ENCODE assay signal across 9 cellular contexts in genomic region chr12:47817272-47818006, GRCh38. TPM values are rescaled to one million over a fixed set of nuclear protein-coding genes. Genes with fewer than 3 reads are reported as not detected.
DNase-seq lines count a peak whose midpoint lies in the region; ATAC-seq, FAIRE-seq and TF ChIP-seq lines count a peak whose summit lies in the region.
"Had no signal": no experiment of that assay in that cellular context is flagged by ENCODE, and none has a peak within 500 bp of the region (broad histone marks: within the 10 kb centered on the region; RNA-seq: fewer than 3 reads in every experiment).

No MANE protein-coding gene starts in this region.

- peak overlapping the region; percentile 29; the same call in 1 of the 2 replicates for H2BK15ac ChIP-seq in H1 (ENCODE audit: low read length)

- peak in 1 of 2 experiments; percentile 11; a peak in 1 of 4 replicates for TF ChIP-seq RAD21 in H1 (IDR thresholded peaks at IDR 0.05 in 1 of 2, conservative IDR thresholded peaks at IDR 0.05 in 1 of 2; ENCODE audit: low read depth in 2 of 2, low read length in 2 of 2)

- no peak overlapping the region; the same call in 1 of the 2 replicates for H2AK5ac ChIP-seq in H1 (ENCODE audit: low read depth, low read length)

- DNase-seq in CD8-positive, alpha-beta T cell = no peak
- no peak for DNase-seq in H1 (ENCODE audit: low read depth in 1 of 2, low spot score in 2 of 2)
- DNase-seq in NCI-H524 treated with DMSO at 0.1 percent for 48 hours (lab: John Stamatoyannopoulos, UW) = no peak
- no peak for DNase-seq in Ammon's horn (ENCODE audit: low spot score)
- no peak for DNase-seq in HK-2 (ENCODE audit: unreplicated experiment)
- DNase-seq: activated gamma-delta T cell treated with Interleukin-2 at 50 U/mL for 16 hours had no signal

- H2BK5ac ChIP-seq in H1 (ENCODE audit: low read depth, low read length) = peak overlapping the region; percentile 69

- peak overlapping the region; percentile 78 for H3K4me3 ChIP-seq in CD8-positive, alpha-beta T cell (ENCODE audit: low read depth, low read length)
- H3K4me3 ChIP-seq in OCI-LY1 (ENCODE audit: low read depth, low read length, poor library complexity, severe bottlenecking) = peak overlapping the region; percentile 96
- H3K4me3 ChIP-seq in H1 (ENCODE audit: extremely low read depth in 1 of 4, insufficient read depth in 2 of 4, low read depth in 3 of 4, low read length in 4 of 4) = peak overlapping the region in 1 of 4 experiments; percentile 13; a peak in 1 of 8 replicates
- H3K4me3 ChIP-seq in neutrophil (ENCODE audit: low read depth in 1 of 2, low read length in 1 of 2) = peak overlapping the region; percentile 80 to 91

- peaks cover 34% of the 10 kb centered on the region for H3K79me2 ChIP-seq in OCI-LY1 (ENCODE audit: insufficient read depth, low read length)
- peaks cover 4 to 56% of the 10 kb centered on the region in 2 experiments; a peak in 3 of 4 replicates for H3K79me2 ChIP-seq in H1 (ENCODE audit: control insufficient read depth in 1 of 2, insufficient read depth in 2 of 2, low read length in 2 of 2)

- H3K9me3 ChIP-seq in CD8-positive, alpha-beta T cell (ENCODE audit: low read length) = no peaks in the 10 kb centered on the region
- H3K9me3 ChIP-seq in OCI-LY1 (ENCODE audit: low read length) = no peaks in the 10 kb centered on the region
- H3K9me3 ChIP-seq in H1 (ENCODE audit: insufficient read depth in 2 of 2, low read depth in 1 of 2, low read length in 1 of 2) = no peaks in the 10 kb centered on the region
- H3K9me3 ChIP-seq in neutrophil = no peaks in the 10 kb centered on the region

- no peaks in the 10 kb centered on the region for H3K36me3 ChIP-seq in CD8-positive, alpha-beta T cell (ENCODE audit: insufficient read depth, low read length)
- peaks cover 10% of the 10 kb centered on the region; the same call in 1 of the 2 replicates for H3K36me3 ChIP-seq in OCI-LY1 (ENCODE audit: insufficient read depth, low read length)
- no peaks in the 10 kb centered on the region for H3K36me3 ChIP-seq in H1 (ENCODE audit: control insufficient read depth in 2 of 4, insufficient read depth in 4 of 4, low read length in 3 of 4)
- no peaks in the 10 kb centered on the region for H3K36me3 ChIP-seq in neutrophil

- CTCF ChIA-PET in CD8-positive, alpha-beta T cell (lab: Charles Lee) = interaction anchor here (0.9 to 7.1 kb wide), 13 partner anchors 9 to 102 kb away, joined by 3 to 162 read pairs (median 7); partner anchors contain the start of gene SLC48A1
- CTCF ChIA-PET in H1 (lab: Charles Lee; ENCODE audit: partially characterized antibody) = interaction anchor here (1.0 to 58.8 kb wide), 15 partner anchors 8 to 180 kb away, joined by 3 to 2001 read pairs (median 7); partner anchors contain the start of gene RAPGEF3

- no peak for ATAC-seq in CD8-positive, alpha-beta T cell
- no peak for ATAC-seq in HG03520 (IDR thresholded peaks at IDR 0.05; ENCODE audit: unreplicated experiment)

- peak overlapping the region; percentile 95 for H3K27ac Mint-ChIP-seq in CD8-positive, alpha-beta T cell

- no peaks in the 10 kb centered on the region for H3K27me3 ChIP-seq in CD8-positive, alpha-beta T cell (ENCODE audit: insufficient read depth, low read length)
- H3K27me3 ChIP-seq in OCI-LY1 (ENCODE audit: insufficient read depth, low read length) = no peaks in the 10 kb centered on the region
- no peaks in the 10 kb centered on the region; a peak in 1 of 7 replicates for H3K27me3 ChIP-seq in H1 (replicated peaks in 1 of 4; ENCODE audit: control insufficient read depth in 3 of 4, extremely low read depth in 1 of 4, insufficient read depth in 3 of 4, low read length in 3 of 4)
- no peaks in the 10 kb centered on the region for H3K27me3 ChIP-seq in neutrophil

- peaks cover 15% of the 10 kb centered on the region for H3K36me3 Mint-ChIP-seq in CD8-positive, alpha-beta T cell

- 63% methylated on average over 7 of the region's 7 CpGs; no CpG with 5 or more reads in 1 of the 2 experiments for WGBS in H1 (ENCODE audit: extremely low coverage in 1 of 2, insufficient coverage in 1 of 2, insufficient read length in 1 of 2, insufficient replicate concordance in 2 of 2, low coverage in 1 of 2, low lambda C conversion rate in 2 of 2, missing lambda C conversion rate in 1 of 2), 2 experiments

- H3K9ac ChIP-seq in OCI-LY1 (ENCODE audit: low read length) (peak overlapping the region; percentile 87), H1 (replicated peaks in 1 of 4; ENCODE audit: extremely low read depth in 1 of 4, low read depth in 3 of 4, low read length in 3 of 4) (no peak overlapping the region)

- no peak for FAIRE-seq in H1 (lab: Jason Lieb, UNC)

- H3K56ac ChIP-seq in H1 (replicated peaks; ENCODE audit: insufficient read length, low read depth, low read length) = no peak overlapping the region

- no peak overlapping the region for H4K5ac ChIP-seq in H1 (ENCODE audit: insufficient read length, low read depth, low read length)

- H3K79me1 ChIP-seq in H1 (ENCODE audit: low read depth, low read length) = peaks cover 8% of the 10 kb centered on the region

- H3K18ac ChIP-seq in H1 (ENCODE audit: extremely low read depth, low read length) = peak overlapping the region; percentile 44

- TF ChIP-seq POLR2A in H1 (IDR thresholded peaks at IDR 0.05; ENCODE audit: control extremely low read depth in 1 of 2, low read depth in 2 of 2, low read length in 2 of 2) = no peak

- H3K23me2 ChIP-seq in H1 (ENCODE audit: low read depth, low read length) = peaks cover 11% of the 10 kb centered on the region

- H2BK20ac ChIP-seq in H1 (ENCODE audit: low read length) = peak overlapping the region; percentile 44; the same call in 1 of the 2 replicates

- POLR2A ChIA-PET in CD8-positive, alpha-beta T cell (lab: Charles Lee) = interaction anchor here (0.6 to 7.1 kb wide), 8 partner anchors 9 to 111 kb away, joined by 3 to 87 read pairs (median 4); partner anchors contain the start of genes RPAP3 and SLC48A1
- POLR2A ChIA-PET in H1 (lab: Charles Lee; ENCODE audit: partially characterized antibody) = interaction anchor here (1.0 to 29.3 kb wide), 8 partner anchors 9 to 61 kb away, joined by 3 to 480 read pairs (median 5); no protein-coding TSS in a partner anchor

- H3K23ac ChIP-seq in H1 (ENCODE audit: insufficient read length) = no peak overlapping the region

- H3K27me3 Mint-ChIP-seq in CD8-positive, alpha-beta T cell (ENCODE audit: low read depth) = no peaks in the 10 kb centered on the region

- intact Hi-C loops in CD8-positive, alpha-beta T cell (cut with DNase I, micrococcal nuclease) = loop anchor here (10.0 kb wide), 4 partner anchors 287 to 1443 kb away; partner anchors contain the start of genes SENP1 (in 1 of the 2) and SLC38A2 (in 1 of the 2)

- no peaks in the 10 kb centered on the region for H3K9me3 Mint-ChIP-seq in CD8-positive, alpha-beta T cell

- H4K91ac ChIP-seq in H1 (replicated peaks; ENCODE audit: insufficient read length, low read length) = peak overlapping the region; percentile 14

- no peak overlapping the region for H2AFZ ChIP-seq in OCI-LY1 (ENCODE audit: low read length)
- H2AFZ ChIP-seq in H1 (ENCODE audit: low read length) = no peak overlapping the region

- H4K20me1 ChIP-seq in OCI-LY1 (ENCODE audit: insufficient read depth, low read length) = no peaks in the 10 kb centered on the region
- H4K20me1 ChIP-seq in H1 (replicated peaks in 1 of 2; ENCODE audit: control insufficient read depth in 1 of 2, insufficient read depth in 2 of 2, low read length in 2 of 2) = peaks cover 2 to 16% of the 10 kb centered on the region in 2 experiments

- no peaks in the 10 kb centered on the region for H3K9me2 ChIP-seq in OCI-LY1 (ENCODE audit: low read depth, low read length)

- peak overlapping the region; percentile 70 for H3K4me2 ChIP-seq in OCI-LY1 (ENCODE audit: low read length)
- H3K4me2 ChIP-seq in H1 (ENCODE audit: insufficient read depth in 1 of 2, low read depth in 2 of 2, low read length in 2 of 2) = peak overlapping the region; percentile 42 to 56

- H3K14ac ChIP-seq in H1 (ENCODE audit: insufficient read length) = no peak overlapping the region

- H2BK120ac ChIP-seq in H1 (replicated peaks; ENCODE audit: low read depth, low read length) = no peak overlapping the region

- no peak overlapping the region for H3K4ac ChIP-seq in H1 (replicated peaks; ENCODE audit: insufficient read length, low read depth, low read length)

- peaks cover 77% of the 10 kb centered on the region for H3K4me1 ChIP-seq in CD8-positive, alpha-beta T cell (ENCODE audit: insufficient read depth, low read length)
- peaks cover 86% of the 10 kb centered on the region for H3K4me1 ChIP-seq in OCI-LY1 (ENCODE audit: insufficient read depth, low read length, severe bottlenecking)
- peaks cover 14 to 59% (median 49%) of the 10 kb centered on the region in 4 experiments for H3K4me1 ChIP-seq in H1 (replicated peaks in 1 of 4; ENCODE audit: control insufficient read depth in 3 of 4, insufficient read depth in 4 of 4, low read length in 3 of 4)
- H3K4me1 ChIP-seq in neutrophil (ENCODE audit: control insufficient read depth in 1 of 2, insufficient read depth in 1 of 2, low read depth in 1 of 2, low read length in 1 of 2) = peaks cover 81 to 89% of the 10 kb centered on the region in 2 experiments

- peak overlapping the region; percentile 95 for H3K4me3 Mint-ChIP-seq in CD8-positive, alpha-beta T cell

- peak overlapping the region; percentile 46; the same call in 1 of the 2 replicates for H4K8ac ChIP-seq in H1 (ENCODE audit: extremely low read depth, insufficient read depth, low read length)

- H3K4me1 Mint-ChIP-seq in CD8-positive, alpha-beta T cell (ENCODE audit: low read depth) = peaks cover 87% of the 10 kb centered on the region

- H3F3A ChIP-seq in OCI-LY1 (ENCODE audit: insufficient read depth, low read length) = no peaks in the 10 kb centered on the region

- H2BK12ac ChIP-seq in H1 (ENCODE audit: low read depth, low read length) = peak overlapping the region; percentile 88

- TF ChIP-seq EP300 in H1 (IDR thresholded peaks at IDR 0.05; ENCODE audit: borderline replicate concordance in 1 of 2, low read depth in 2 of 2, low read length in 2 of 2) = no peak

- H3K27ac ChIP-seq in CD8-positive, alpha-beta T cell (ENCODE audit: low read depth, low read length) = peak overlapping the region; percentile 60
- peak overlapping the region; percentile 98 for H3K27ac ChIP-seq in OCI-LY1 (ENCODE audit: low read depth, low read length, poor library complexity, severe bottlenecking)
- no peak overlapping the region for H3K27ac ChIP-seq in H1 (ENCODE audit: low read depth, low read length)
- H3K27ac ChIP-seq in neutrophil = peak overlapping the region; percentile 95

- no peak for TF ChIP-seq CTCF in CD8-positive, alpha-beta T cell (IDR thresholded peaks at IDR 0.05)
- TF ChIP-seq CTCF in OCI-LY1 (IDR thresholded peaks at IDR 0.05; ENCODE audit: low read length) = peak; percentile 40; the same call in 1 of the 2 replicates
- peak in 1 of 3 experiments; percentile 23; a peak in 1 of 4 replicates for TF ChIP-seq CTCF in H1 (IDR thresholded peaks at IDR 0.05; ENCODE audit: control extremely low read depth in 1 of 3, insufficient read depth in 1 of 3, low read depth in 1 of 3, low read length in 3 of 3)
- no peak for TF ChIP-seq CTCF in neutrophil (IDR thresholded peaks at IDR 0.05)

RNA-seq across cellular contexts. Expression of gene HDAC7, which starts 2.3 kb away (rescaled TPM):
- 10 to 100 TPM; 87.3 to 91.4 TPM for total RNA-seq in CD8-positive, alpha-beta T cell
- 82.0 and 84.9 TPM in 2 replicates for total RNA-seq in H1 (2021; fragmentation: NEBNext Ultra II Directional; extraction: Animal tissue kit (Norgen Biotek cat#: 25700))
- 25.5 and 52.0 TPM in 2 replicates for polyA plus RNA-seq in H1 (2011; rRNA removed)
- polyA plus RNA-seq in H1 (2011; cell fraction: cytosol; rRNA removed) = 27.2 TPM
- 208 TPM for polyA plus RNA-seq in H1 (2011; cell fraction: nucleus; rRNA removed)
- 46.5 to 68.3 TPM (median 65.5 TPM) in 4 replicates for polyA plus RNA-seq in H1 (2012, experiment 1 of 2)
- polyA plus RNA-seq in H1 (2012, experiment 2 of 2) = 57.8 TPM
- polyA plus RNA-seq in H1 (2013, experiment 1 of 2) = 40.9 TPM
- polyA plus RNA-seq in H1 (2013, experiment 2 of 2) = 38.9 TPM
- polyA minus RNA-seq in H1 (2011; rRNA and poly(A)+ RNA removed) = 11.6 and 23.5 TPM in 2 replicates
- 27.2 TPM for polyA minus RNA-seq in H1 (2011; cell fraction: cytosol; rRNA and poly(A)+ RNA removed)
- polyA minus RNA-seq in H1 (2011; cell fraction: nucleus; rRNA and poly(A)+ RNA removed) = 48.1 TPM

RNA-seq across cellular contexts. Expression of gene SLC48A1, which starts 44.4 kb away (rescaled TPM):
- 1 to 10 TPM; 4.3 to 5.5 TPM for total RNA-seq in CD8-positive, alpha-beta T cell
- 14.0 and 14.1 TPM in 2 replicates for total RNA-seq in H1 (2021; fragmentation: NEBNext Ultra II Directional; extraction: Animal tissue kit (Norgen Biotek cat#: 25700))
- 9.5 and 12.1 TPM in 2 replicates for polyA plus RNA-seq in H1 (2011; rRNA removed)
- polyA plus RNA-seq in H1 (2011; cell fraction: cytosol; rRNA removed) = 9.6 TPM
- 16.1 TPM for polyA plus RNA-seq in H1 (2011; cell fraction: nucleus; rRNA removed)
- polyA plus RNA-seq in H1 (2012, experiment 1 of 2) = 8.3 to 11.4 TPM (median 10.2 TPM) in 4 replicates
- polyA plus RNA-seq in H1 (2012, experiment 2 of 2) = 8.6 TPM
- polyA plus RNA-seq in H1 (2013, experiment 1 of 2) = 9.4 TPM
- polyA plus RNA-seq in H1 (2013, experiment 2 of 2) = 10.8 TPM
- 7.2 and 7.3 TPM in 2 replicates for polyA minus RNA-seq in H1 (2011; rRNA and poly(A)+ RNA removed)
- polyA minus RNA-seq in H1 (2011; cell fraction: cytosol; rRNA and poly(A)+ RNA removed) = 6.8 TPM
- polyA minus RNA-seq in H1 (2011; cell fraction: nucleus; rRNA and poly(A)+ RNA removed) = 7.3 TPM

RNA-seq across cellular contexts. Expression of gene RAPGEF3, which starts 58.8 kb away (rescaled TPM):
- total RNA-seq in CD8-positive, alpha-beta T cell = under 1 TPM; 0.14 to 0.25 TPM
- 6.7 and 9.4 TPM in 2 replicates for total RNA-seq in H1 (2021; fragmentation: NEBNext Ultra II Directional; extraction: Animal tissue kit (Norgen Biotek cat#: 25700))
- polyA plus RNA-seq in H1 (2011; rRNA removed) = 5.0 and 5.2 TPM in 2 replicates
- 6.0 TPM for polyA plus RNA-seq in H1 (2011; cell fraction: cytosol; rRNA removed)
- polyA plus RNA-seq in H1 (2011; cell fraction: nucleus; rRNA removed) = 31.6 TPM
- 4.1 to 5.7 TPM (median 5.2 TPM) in 4 replicates for polyA plus RNA-seq in H1 (2012, experiment 1 of 2)
- polyA plus RNA-seq in H1 (2012, experiment 2 of 2) = 3.1 TPM
- 4.2 TPM for polyA plus RNA-seq in H1 (2013, experiment 1 of 2)
- 3.9 TPM for polyA plus RNA-seq in H1 (2013, experiment 2 of 2)
- 5.2 and 8.0 TPM in 2 replicates for polyA minus RNA-seq in H1 (2011; rRNA and poly(A)+ RNA removed)
- polyA minus RNA-seq in H1 (2011; cell fraction: cytosol; rRNA and poly(A)+ RNA removed) = 1.8 TPM
- polyA minus RNA-seq in H1 (2011; cell fraction: nucleus; rRNA and poly(A)+ RNA removed) = 16.2 TPM
